ENCODE assay signal across 24 cellular contexts in genomic region chr20:35630636-35631035, GRCh38. TPM values are rescaled to one million over a fixed set of nuclear protein-coding genes. Genes with fewer than 3 reads are reported as not detected.
DNase-seq lines count a peak whose midpoint lies in the region; ATAC-seq and TF ChIP-seq lines count a peak whose summit lies in the region.
"Had no signal": no experiment of that assay in that cellular context is flagged by ENCODE, and none has a peak within 500 bp of the region (broad histone marks: within the 10 kb centered on the region; RNA-seq: fewer than 3 reads in every experiment).

No MANE protein-coding gene starts in this region.

- H3K27ac ChIP-seq in HL-60 (replicated peaks) = peak overlapping the region; percentile 57
- H3K27ac ChIP-seq: A549, PC-9 had no signal

- no peaks in the 10 kb centered on the region for H3K27me3 Mint-ChIP-seq in activated naive CD4-positive, alpha-beta T cell treated with anti-CD3 and anti-CD28 coated beads, Interleukin-2, amount 50 U/mL, for 24 hours
- H3K27me3 Mint-ChIP-seq: IgD-negative memory B cell had no signal

- DNase-seq in activated naive CD4-positive, alpha-beta T cell treated with anti-CD3 and anti-CD28 coated beads, Interleukin-2, amount 50 U/mL, for 72 hours (ENCODE audit: low spot score in 2 of 2) = no peak
- DNase-seq in HL-60 (ENCODE audit: low read depth in 1 of 2, low spot score in 1 of 2) (no peak), left lobe of liver (ENCODE audit: low spot score) (peak; percentile 42), GM10248 (ENCODE audit: extremely low spot score) (no peak)
- DNase-seq in stimulated activated effector memory CD8-positive, alpha-beta T cell treated with anti-CD3 and anti-CD28 coated beads, Interleukin-12 subunit alpha, Interleukin-12 subunit beta, amount 100 ng/mL, for 72 hours (ENCODE audit: low spot score in 2 of 2) = no peak
- DNase-seq: BE2C, COR-L47, DMS79, GOT3, NCI-H1105, NCI-H146, NCI-H2029, NCI-H226, NCI-H510A treated with DMSO at 0.1 percent for 48 hours, NCI-H748 treated with DMSO at 0.1 percent for 48 hours, PC-9, RPMI8226, SIG-M5, SK-N-SH had no signal

- H3K27ac Mint-ChIP-seq in activated naive CD4-positive, alpha-beta T cell treated with anti-CD3 and anti-CD28 coated beads, Interleukin-2, amount 50 U/mL, for 24 hours = peak overlapping the region; percentile 51
- no peak overlapping the region for H3K27ac Mint-ChIP-seq in activated naive CD4-positive, alpha-beta T cell treated with anti-CD3 and anti-CD28 coated beads, Interleukin-2, amount 50 U/mL, for 72 hours
- H3K27ac Mint-ChIP-seq in stimulated activated effector memory CD8-positive, alpha-beta T cell treated with anti-CD3 and anti-CD28 coated beads, Interleukin-12 subunit alpha, Interleukin-12 subunit beta, amount 100 ng/mL, for 72 hours = no peak overlapping the region
- H3K27ac Mint-ChIP-seq: IgD-negative memory B cell had no signal

- peaks cover 9% of the 10 kb centered on the region for H3K4me1 Mint-ChIP-seq in activated naive CD4-positive, alpha-beta T cell treated with anti-CD3 and anti-CD28 coated beads, Interleukin-2, amount 50 U/mL, for 24 hours
- H3K4me1 Mint-ChIP-seq in stimulated activated effector memory CD8-positive, alpha-beta T cell treated with anti-CD3 and anti-CD28 coated beads, Interleukin-12 subunit alpha, Interleukin-12 subunit beta, amount 100 ng/mL, for 72 hours = peaks cover 17% of the 10 kb centered on the region

- no peak for TF ChIP-seq CTCF in HL-60 (IDR thresholded peaks at IDR 0.05; ENCODE audit: insufficient read depth, low read length)
- no peak for TF ChIP-seq CTCF in GM10248 (IDR thresholded peaks at IDR 0.05; ENCODE audit: control extremely low read depth, extremely low read depth, low read depth, missing control alignments)

- no peak overlapping the region for H3K4me3 Mint-ChIP-seq in activated naive CD4-positive, alpha-beta T cell treated with anti-CD3 and anti-CD28 coated beads, Interleukin-2, amount 50 U/mL, for 24 hours
- H3K4me3 Mint-ChIP-seq in stimulated activated effector memory CD8-positive, alpha-beta T cell treated with anti-CD3 and anti-CD28 coated beads, Interleukin-12 subunit alpha, Interleukin-12 subunit beta, amount 100 ng/mL, for 72 hours = no peak overlapping the region
- H3K4me3 Mint-ChIP-seq: IgD-negative memory B cell had no signal

- CTCF ChIA-PET in GM10248 (lab: Yijun Ruan, JAX) = interaction anchor here (1.3 to 4.7 kb wide), 3 partner anchors 11 to 50 kb away, joined by 4 to 41 read pairs (median 7); no protein-coding TSS in a partner anchor

- no peaks in the 10 kb centered on the region for H3K9me3 Mint-ChIP-seq in activated naive CD4-positive, alpha-beta T cell treated with anti-CD3 and anti-CD28 coated beads, Interleukin-2, amount 50 U/mL, for 24 hours
- no peaks in the 10 kb centered on the region for H3K9me3 Mint-ChIP-seq in activated naive CD4-positive, alpha-beta T cell treated with anti-CD3 and anti-CD28 coated beads, Interleukin-2, amount 50 U/mL, for 72 hours
- H3K9me3 Mint-ChIP-seq in stimulated activated effector memory CD8-positive, alpha-beta T cell treated with anti-CD3 and anti-CD28 coated beads, Interleukin-12 subunit alpha, Interleukin-12 subunit beta, amount 100 ng/mL, for 72 hours = no peaks in the 10 kb centered on the region
- H3K9me3 Mint-ChIP-seq: IgD-negative memory B cell had no signal

- H3K36me3 Mint-ChIP-seq in activated naive CD4-positive, alpha-beta T cell treated with anti-CD3 and anti-CD28 coated beads, Interleukin-2, amount 50 U/mL, for 24 hours = peaks cover 5% of the 10 kb centered on the region
- peaks cover 10 to 14% of the 10 kb centered on the region in 2 donors for H3K36me3 Mint-ChIP-seq in activated naive CD4-positive, alpha-beta T cell treated with anti-CD3 and anti-CD28 coated beads, Interleukin-2, amount 50 U/mL, for 72 hours
- peaks cover 77% of the 10 kb centered on the region for H3K36me3 Mint-ChIP-seq in stimulated activated effector memory CD8-positive, alpha-beta T cell treated with anti-CD3 and anti-CD28 coated beads, Interleukin-12 subunit alpha, Interleukin-12 subunit beta, amount 100 ng/mL, for 72 hours

- H3K4me3 ChIP-seq in HL-60 (replicated peaks; ENCODE audit: insufficient read depth, low read length) = no peak overlapping the region
- H3K4me3 ChIP-seq: A549, PC-9 had no signal

- POLR2A ChIA-PET in GM10248 (lab: Yijun Ruan, JAX) = no interaction called here

- no peak for ATAC-seq in activated naive CD4-positive, alpha-beta T cell treated with anti-CD3 and anti-CD28 coated beads, Interleukin-2, amount 50 U/mL, for 72 hours
- ATAC-seq in left lobe of liver (no peak), GM18498 (IDR thresholded peaks at IDR 0.05; ENCODE audit: unreplicated experiment) (no peak)
- ATAC-seq in stimulated activated effector memory CD8-positive, alpha-beta T cell treated with anti-CD3 and anti-CD28 coated beads, Interleukin-12 subunit alpha, Interleukin-12 subunit beta, amount 100 ng/mL, for 72 hours = peak; percentile 37
- ATAC-seq: HCT116 had no signal

- H3K27me3 ChIP-seq in HL-60 (ENCODE audit: insufficient read depth, poor library complexity, severe bottlenecking) = no peaks in the 10 kb centered on the region
- H3K27me3 ChIP-seq: BE2C had no signal

RNA-seq across cellular contexts. Expression of gene SPAG4, which starts 15.0 kb away (rescaled TPM):
- 10 to 100 TPM in 1 of 2 donors, 1 to 10 TPM in 1; 9.6 to 13.2 TPM for total RNA-seq in activated naive CD4-positive, alpha-beta T cell treated with anti-CD3 and anti-CD28 coated beads, Interleukin-2, amount 50 U/mL, for 72 hours
- total RNA-seq in left lobe of liver = 4.7 TPM

RNA-seq across cellular contexts. Expression of gene CPNE1, which starts 34.1 kb away (rescaled TPM):
- 100 to 1,000 TPM; 332 to 352 TPM for total RNA-seq in activated naive CD4-positive, alpha-beta T cell treated with anti-CD3 and anti-CD28 coated beads, Interleukin-2, amount 50 U/mL, for 72 hours
- 42.3 TPM for total RNA-seq in left lobe of liver

RNA-seq across cellular contexts. Expression of gene RBM12, which starts 34.1 kb away (rescaled TPM):
- 100 to 1,000 TPM; 110 to 116 TPM for total RNA-seq in activated naive CD4-positive, alpha-beta T cell treated with anti-CD3 and anti-CD28 coated beads, Interleukin-2, amount 50 U/mL, for 72 hours
- 19.3 TPM for total RNA-seq in left lobe of liver
